8 cellular contexts compared by ENCODE assay signal in the genomic region with DNA sequence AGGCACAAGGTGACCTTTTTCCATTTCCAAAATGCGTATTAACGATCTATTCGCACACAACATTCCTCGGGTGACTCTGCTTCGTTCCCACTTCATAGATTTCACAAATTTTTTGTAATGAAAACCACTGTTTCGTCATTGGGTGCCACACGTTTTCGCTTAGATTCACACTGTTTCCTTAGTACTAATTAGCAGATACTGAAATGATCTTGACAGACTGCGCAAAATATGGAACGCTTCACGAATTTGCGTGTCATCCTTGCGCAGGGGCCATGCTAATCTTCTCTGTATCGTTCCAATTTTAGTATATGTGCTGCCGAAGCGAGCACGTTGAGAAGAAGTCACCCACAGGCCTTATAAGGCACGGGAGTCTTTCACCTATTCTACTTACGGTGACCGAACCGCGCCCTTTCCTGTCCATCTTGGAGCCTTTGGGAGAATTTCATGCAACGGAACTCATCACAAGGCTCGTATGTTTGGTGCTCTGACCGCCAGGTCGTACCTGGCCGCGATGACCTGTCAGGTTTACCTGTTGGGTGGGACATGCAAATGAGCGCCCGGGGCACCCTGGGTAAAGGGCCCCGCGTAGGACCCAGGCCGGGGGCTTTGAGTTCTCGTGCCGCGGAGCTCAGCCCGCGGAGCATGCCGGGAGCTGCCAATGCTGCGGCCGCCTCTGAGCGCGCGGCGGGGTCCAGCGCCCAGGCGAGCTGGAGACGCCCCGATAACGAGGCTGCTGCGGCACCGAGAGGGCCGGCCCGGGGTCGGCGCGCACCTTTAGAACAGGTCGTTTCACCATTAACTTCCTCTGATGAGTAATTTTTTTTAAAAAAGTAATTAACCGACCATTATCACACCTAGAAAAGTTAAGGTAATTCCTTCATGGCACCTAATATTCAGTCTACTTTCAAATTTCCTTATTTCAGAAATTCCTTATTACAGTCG. TPM values are rescaled to one million over a fixed set of nuclear protein-coding genes. Genes with fewer than 3 reads are reported as not detected.
DNase-seq lines count a peak whose midpoint lies in the region; FAIRE-seq and TF ChIP-seq lines count a peak whose summit lies in the region.

RNU6-8 (minus strand) TSS at position 329 of the 942 bp plus-strand sequence.

- TF ChIP-seq EP300 in suprapubic skin (IDR thresholded peaks at IDR 0.05), result no peak

- H3K27me3 ChIP-seq in MM.1S (replicated peaks; ENCODE audit: insufficient read depth, low read length), result no peaks in the 10 kb centered on the region
- H3K27me3 ChIP-seq in SJCRH30, result no peaks in the 10 kb centered on the region
- peaks cover 3% of the 10 kb centered on the region for H3K27me3 ChIP-seq in suprapubic skin

- H3K4me2 ChIP-seq in MM.1S (ENCODE audit: low read depth, low read length), result peak within 1 kb of the TSS; percentile 94

- peaks cover 32% of the 10 kb centered on the region for H3F3A ChIP-seq in MM.1S (ENCODE audit: insufficient read depth, low read length)

- FAIRE-seq in G401.6 (lab: Jason Lieb, UNC), result peak; percentile 41

- no peak for TF ChIP-seq CTCF in MM.1S (IDR thresholded peaks at IDR 0.05; ENCODE audit: low read length)
- TF ChIP-seq CTCF in suprapubic skin (IDR thresholded peaks at IDR 0.05), result no peak

- H3K4me3 ChIP-seq in MM.1S (ENCODE audit: low read length), result peak within 1 kb of the TSS; percentile 66
- peak within 1 kb of the TSS; percentile 75 for H3K4me3 ChIP-seq in SJCRH30
- H3K4me3 ChIP-seq in suprapubic skin, result peak within 1 kb of the TSS; percentile 78

- peak; percentile 66 for DNase-seq in HCEC 1CT
- peak; percentile 83 for DNase-seq in MM.1S
- peak; percentile 91 to 94 for DNase-seq in SJCRH30
- DNase-seq in activated naive CD4-positive, alpha-beta T cell treated with anti-CD3 and anti-CD28 coated beads, Interleukin-2, amount 10 ng/mL, durations not matched to agents 7 days and 5 days, result peak; percentile 89
- peak; percentile 81 for DNase-seq in globus pallidus (ENCODE audit: low spot score)
- peak; percentile 83 for DNase-seq in occipital lobe (lab: John Stamatoyannopoulos, UW)
- DNase-seq in suprapubic skin (ENCODE audit: low spot score in 2 of 2), result peak; percentile 88 to 90

- H3K9me3 Mint-ChIP-seq in activated naive CD4-positive, alpha-beta T cell treated with anti-CD3 and anti-CD28 coated beads, Interleukin-2, amount 10 ng/mL, durations not matched to agents 7 days and 5 days, result no peaks in the 10 kb centered on the region

- H3K4me3 Mint-ChIP-seq in activated naive CD4-positive, alpha-beta T cell treated with anti-CD3 and anti-CD28 coated beads, Interleukin-2, amount 10 ng/mL, durations not matched to agents 7 days and 5 days, result peak within 1 kb of the TSS; percentile 82

- H3K9me3 ChIP-seq in MM.1S (replicated peaks; ENCODE audit: insufficient read depth, low read length) (no peaks in the 10 kb centered on the region), SJCRH30 (replicated peaks) (no peaks in the 10 kb centered on the region), suprapubic skin (no peaks in the 10 kb centered on the region)

- H3K27me3 Mint-ChIP-seq in activated naive CD4-positive, alpha-beta T cell treated with anti-CD3 and anti-CD28 coated beads, Interleukin-2, amount 10 ng/mL, durations not matched to agents 7 days and 5 days, result peaks cover 10% of the 10 kb centered on the region

- H3K79me2 ChIP-seq in MM.1S (ENCODE audit: low read length), result no peaks in the 10 kb centered on the region

- H3K27ac Mint-ChIP-seq in activated naive CD4-positive, alpha-beta T cell treated with anti-CD3 and anti-CD28 coated beads, Interleukin-2, amount 10 ng/mL, durations not matched to agents 7 days and 5 days, result peak within 1 kb of the TSS; percentile 89

- 0 out of 2 replicates have a peak within 1 kb of the TSS, but pooled peaks have one; percentile 56 for H2AFZ ChIP-seq in MM.1S (ENCODE audit: low read length)

- H3K4me1 ChIP-seq in MM.1S (ENCODE audit: low read length) (peaks cover 29% of the 10 kb centered on the region), SJCRH30 (0 out of 2 replicates have a peak, but pooled peaks cover 3% of the 10 kb centered on the region), suprapubic skin (peaks cover 32% of the 10 kb centered on the region)

- TF ChIP-seq POLR2A in suprapubic skin (IDR thresholded peaks at IDR 0.05), result no peak

- peak within 1 kb of the TSS; percentile 94 for H3K9ac ChIP-seq in MM.1S (ENCODE audit: low read length)

- no peaks in the 10 kb centered on the region for H3K9me2 ChIP-seq in MM.1S (replicated peaks; ENCODE audit: insufficient read depth, low read length)

- CTCF ChIA-PET in activated naive CD4-positive, alpha-beta T cell treated with anti-CD3 and anti-CD28 coated beads, Interleukin-2, amount 10 ng/mL, durations not matched to agents 7 days and 5 days (lab: Charles Lee), result interaction anchor here (1.0 to 1.5 kb wide), 2 partner anchors 49 to 127 kb away, joined by 5 to 6 read pairs; no protein-coding TSS in a partner anchor

- H3K36me3 ChIP-seq in MM.1S (replicated peaks; ENCODE audit: insufficient read depth, low read length), result no peaks in the 10 kb centered on the region
- no peaks in the 10 kb centered on the region for H3K36me3 ChIP-seq in SJCRH30
- no peaks in the 10 kb centered on the region for H3K36me3 ChIP-seq in suprapubic skin

- H3K4me1 Mint-ChIP-seq in activated naive CD4-positive, alpha-beta T cell treated with anti-CD3 and anti-CD28 coated beads, Interleukin-2, amount 10 ng/mL, durations not matched to agents 7 days and 5 days, result peaks cover 49% of the 10 kb centered on the region

- peak within 1 kb of the TSS; percentile 88 for H3K27ac ChIP-seq in MM.1S (ENCODE audit: low read length)
- peak within 1 kb of the TSS; percentile 98 for H3K27ac ChIP-seq in SJCRH30
- H3K27ac ChIP-seq in suprapubic skin, result peak within 1 kb of the TSS; percentile 87

- WGBS in suprapubic skin, result under 1% methylated on average over 54 of the region's 60 CpGs

- H3K36me3 Mint-ChIP-seq in activated naive CD4-positive, alpha-beta T cell treated with anti-CD3 and anti-CD28 coated beads, Interleukin-2, amount 10 ng/mL, durations not matched to agents 7 days and 5 days, result no peaks in the 10 kb centered on the region

- H4K20me1 ChIP-seq in MM.1S (ENCODE audit: insufficient read depth, low read length), result no peaks in the 10 kb centered on the region

RNA-seq across cellular contexts. Expression of gene RNU6-8, which starts in this region (rescaled TPM):
- not detected in 2 replicates for total RNA-seq in SJCRH30 (2014; rRNA removed; shearing (Covaris generic))
- total RNA-seq in occipital lobe, result not detected
- total RNA-seq in suprapubic skin, result not detected

Comparison
In these comparisons a context has a peak if more than half of its experiments do, and no peak if none do; other contexts are left out.
1. Peak in every context shown above with its lines: DNase-seq, H3K4me3 ChIP-seq and H3K27ac ChIP-seq.
2. Peak in DNase-seq, H3K4me3 ChIP-seq and H3K27ac ChIP-seq in SJCRH30; RNA of the gene not detected or under 1 TPM.
3. Peak in DNase-seq in occipital lobe; RNA of the gene not detected or under 1 TPM.
4. Peak in DNase-seq, H3K4me3 ChIP-seq and H3K27ac ChIP-seq in suprapubic skin; RNA of the gene not detected or under 1 TPM.